ENCODE assay signal across 9 cellular contexts in genomic region chr17:68198931-68199836, GRCh38. TPM values are rescaled to one million over a fixed set of nuclear protein-coding genes. Genes with fewer than 3 reads are reported as not detected.
A peak's percentile ranks its signal among the peaks of the same experiment; 100 is the strongest.
DNase-seq lines count a peak whose midpoint lies in the region; ATAC-seq, FAIRE-seq and TF ChIP-seq lines count a peak whose summit lies in the region.
"Had no signal": no experiment of that assay in that cellular context is flagged by ENCODE, and none has a peak within 500 bp of the region (broad histone marks: within the 10 kb centered on the region; RNA-seq: fewer than 3 reads in every experiment).

No MANE protein-coding gene starts in this region.

- intact Hi-C loops in dendritic cell treated with granulocyte-macrophage colony-stimulating factor and Interleukin-4, amounts not matched to agents 40 ng/mL and 50 ng/mL, for 4 days (cut with micrococcal nuclease) = loop anchor here (10.0 kb wide), 1 partner anchor 134 kb away; no protein-coding TSS in a partner anchor

- no peaks in the 10 kb centered on the region for H3K36me3 Mint-ChIP-seq in dendritic cell treated with granulocyte-macrophage colony-stimulating factor and Interleukin-4, amounts not matched to agents 40 ng/mL and 50 ng/mL, for 4 days (ENCODE audit: low read depth)

- DNase-seq in GM12891 (ENCODE audit: insufficient read length, low spot score) (peak; percentile 26), Peyer's patch (peak in 1 of 3 donors; percentile 63), osteoblast (ENCODE audit: insufficient read length, low spot score, missing footprints) (peak; percentile 79), SKM-1 treated with dmso at 0.1 percent for 144 hours (lab: John Stamatoyannopoulos, UW; ENCODE audit: unreplicated experiment) (no peak), NCI-H1436 (lab: John Stamatoyannopoulos, UW) (no peak), brain microvascular endothelial cell (no peak)

- H4K20me1 ChIP-seq in osteoblast (ENCODE audit: insufficient read depth, low read length) = no peaks in the 10 kb centered on the region

- peaks cover 46% of the 10 kb centered on the region for H3K4me1 Mint-ChIP-seq in dendritic cell treated with granulocyte-macrophage colony-stimulating factor and Interleukin-4, amounts not matched to agents 40 ng/mL and 50 ng/mL, for 4 days (ENCODE audit: low read depth)

- no peak overlapping the region for H2AFZ ChIP-seq in osteoblast (ENCODE audit: low read length)

- no peaks in the 10 kb centered on the region for H3K9me3 ChIP-seq in Peyer's patch
- no peaks in the 10 kb centered on the region for H3K9me3 ChIP-seq in osteoblast (ENCODE audit: low read depth, low read length)

- no peak overlapping the region for H3K4me2 ChIP-seq in osteoblast (ENCODE audit: insufficient read depth, low read length)

- H3K4me1 ChIP-seq in Peyer's patch (peaks cover 4 to 54% (median 25%) of the 10 kb centered on the region in 4 donors), osteoblast (ENCODE audit: insufficient read depth, low read length) (peaks cover 6% of the 10 kb centered on the region)

- H3K4me3 ChIP-seq in Peyer's patch = peak overlapping the region; percentile 23 to 52 (median 48)
- no peak overlapping the region for H3K4me3 ChIP-seq in osteoblast (ENCODE audit: insufficient read depth, low read length)
- H3K4me3 ChIP-seq in brain microvascular endothelial cell (ENCODE audit: low read depth, low read length) = no peak overlapping the region

- in situ Hi-C loops in brain microvascular endothelial cell (cut with HindIII; ENCODE audit: low pct_ligation_motif_present, low sequenced_read_pairs) = no loop called here

- FAIRE-seq in GM12891 (lab: Jason Lieb, UNC) = no peak
- FAIRE-seq: endometrium had no signal

- TF ChIP-seq CTCF in Peyer's patch (IDR thresholded peaks at IDR 0.05) (no peak), osteoblast (IDR thresholded peaks at IDR 0.05; ENCODE audit: extremely low read depth, low read depth, low read length) (no peak), brain microvascular endothelial cell (IDR thresholded peaks at IDR 0.05; ENCODE audit: low read depth, low read length, missing control alignments) (no peak)

- peak overlapping the region in 2 of 4 donors; percentile 19 to 49 for H3K27ac ChIP-seq in Peyer's patch
- H3K27ac ChIP-seq in osteoblast (ENCODE audit: low read depth, low read length) = no peak overlapping the region
- no peak overlapping the region for H3K27ac ChIP-seq in brain microvascular endothelial cell

- no peak for ATAC-seq in GM19455 (IDR thresholded peaks at IDR 0.05; ENCODE audit: unreplicated experiment)

- no peaks in the 10 kb centered on the region for H3K36me3 ChIP-seq in Peyer's patch
- no peaks in the 10 kb centered on the region for H3K36me3 ChIP-seq in osteoblast (ENCODE audit: insufficient read depth, low read length)
- H3K36me3 ChIP-seq in brain microvascular endothelial cell (replicated peaks) = no peaks in the 10 kb centered on the region

- H3K9me3 Mint-ChIP-seq in dendritic cell treated with granulocyte-macrophage colony-stimulating factor and Interleukin-4, amounts not matched to agents 40 ng/mL and 50 ng/mL, for 4 days = no peaks in the 10 kb centered on the region

- TF ChIP-seq POLR2A in GM12891 (IDR thresholded peaks at IDR 0.05; ENCODE audit: low read depth, low read length) = no peak
- TF ChIP-seq POLR2A in Peyer's patch (IDR thresholded peaks at IDR 0.05) = no peak

- H3K27me3 ChIP-seq in Peyer's patch (peaks cover 0 to 47% of the 10 kb centered on the region in 2 donors), osteoblast (ENCODE audit: insufficient read depth, low read length) (peaks cover 59% of the 10 kb centered on the region), brain microvascular endothelial cell (replicated peaks) (peaks cover 46% of the 10 kb centered on the region)

- H3K27ac Mint-ChIP-seq in dendritic cell treated with granulocyte-macrophage colony-stimulating factor and Interleukin-4, amounts not matched to agents 40 ng/mL and 50 ng/mL, for 4 days = no peak overlapping the region

- H3K27me3 Mint-ChIP-seq in dendritic cell treated with granulocyte-macrophage colony-stimulating factor and Interleukin-4, amounts not matched to agents 40 ng/mL and 50 ng/mL, for 4 days = peaks cover 89% of the 10 kb centered on the region

- H3K4me3 Mint-ChIP-seq in dendritic cell treated with granulocyte-macrophage colony-stimulating factor and Interleukin-4, amounts not matched to agents 40 ng/mL and 50 ng/mL, for 4 days = peak overlapping the region; percentile 23

- H3K79me2 ChIP-seq in osteoblast (ENCODE audit: insufficient read depth, low read length) = no peaks in the 10 kb centered on the region

TF ChIP-seq in GM12891, 5 proteins besides CTCF, POLR2A, EP300 and RAD21:
- TF ChIP-seq POLR2AphosphoS5 (IDR thresholded peaks at IDR 0.05; ENCODE audit: low read depth, low read length) = no peak
- TF ChIP-seq SPI1 (IDR thresholded peaks at IDR 0.05; ENCODE audit: low read depth, low read length) = no peak
- TF ChIP-seq POU2F2 (IDR thresholded peaks at IDR 0.05; ENCODE audit: low read depth, low read length) = no peak
- no peak for TF ChIP-seq PAX5 (IDR thresholded peaks at IDR 0.05; ENCODE audit: insufficient read depth, low read length, severe bottlenecking)
- TF ChIP-seq TAF1 (IDR thresholded peaks at IDR 0.05; ENCODE audit: low read depth, low read length) = no peak

RNA-seq across cellular contexts. Expression of gene AMZ2, which starts 48.7 kb away (rescaled TPM):
- polyA plus RNA-seq in GM12891 (2012; ENCODE audit: low read depth, missing spikeins) = 84.6 TPM
- 10 to 100 TPM; 18.0 to 38.8 (median 31.2) TPM for total RNA-seq in Peyer's patch
- 80.3 and 84.0 TPM in 2 replicates for total RNA-seq in osteoblast

Comparison
In these comparisons a context has a peak if more than half of its experiments do, and no peak if none do; other contexts are left out.
1. DNase-seq: peak in GM12891 (single experiment) and osteoblast (single experiment); none in SKM-1 treated with dmso at 0.1 percent for 144 hours (single experiment), NCI-H1436 (single experiment) and brain microvascular endothelial cell (single experiment).
2. H3K4me3 ChIP-seq: peak in Peyer's patch (4 of 4); none in osteoblast (single experiment) and brain microvascular endothelial cell (single experiment).